Comparison of ENCODE assay signal across 8 cellular contexts in genomic region chr16:29273298-29273907, GRCh38.
DNase-seq lines count a peak whose midpoint lies in the region; ATAC-seq, FAIRE-seq and TF ChIP-seq lines count a peak whose summit lies in the region.
"Not testable (repeated sequence)": the region's sequence is repeated elsewhere in the genome, so short reads cannot be mapped to it uniquely, and the experiment has no call there.

No MANE protein-coding gene starts in this region.

- H3K27me3 ChIP-seq in Panc1 (ENCODE audit: control insufficient read depth, insufficient read depth, low read length); bronchial epithelial cell (ENCODE audit: control insufficient read depth, insufficient read depth, low read length); right cardiac atrium (ENCODE audit: control insufficient read depth, insufficient read depth); uterus: not testable (repeated sequence)

- not testable (repeated sequence) for H3K36me3 Mint-ChIP-seq in activated T-cell treated with anti-CD3 and anti-CD28 coated beads, Interleukin-2, amount 50 U/mL, for 72 hours (ENCODE audit: insufficient read depth in 2 of 2)

- H3K27me3 Mint-ChIP-seq in activated T-cell treated with anti-CD3 and anti-CD28 coated beads, Interleukin-2, amount 50 U/mL, for 72 hours (ENCODE audit: low read depth): not testable (repeated sequence)

- not testable (repeated sequence) for TF ChIP-seq POLR2A in uterus (IDR thresholded peaks at IDR 0.05)

- H3K36me3 ChIP-seq in Panc1 (ENCODE audit: control insufficient read depth, insufficient read depth, low read length); bronchial epithelial cell (ENCODE audit: control insufficient read depth, insufficient read depth, low read length); uterus: not testable (repeated sequence)

- WGBS in right cardiac atrium: 95% methylated on average over 5 of the region's 5 CpGs

- BruUV-seq in Panc1 (replicated peaks; lab: Mats Ljungman, UMichigan): not testable (repeated sequence)

- in situ Hi-C loops in Panc1 (cut with HindIII; ENCODE audit: low pct_unique_long_range_greater_than_20kb, low sequenced_read_pairs): not testable (repeated sequence)

- intact Hi-C loops in Panc1 (cut with micrococcal nuclease; ENCODE audit: unreplicated experiment); right cardiac atrium (cut with DNase I); uterus (cut with DNase I; ENCODE audit: low total_unique reads): not testable (repeated sequence)

- POLR2A ChIA-PET in Panc1 (lab: Charles Lee): not testable (repeated sequence)

- H3K4me1 Mint-ChIP-seq in activated T-cell treated with anti-CD3 and anti-CD28 coated beads, Interleukin-2, amount 50 U/mL, for 72 hours (ENCODE audit: low read depth): peaks cover 12% of the 10 kb centered on the region

- H3K4me3 Mint-ChIP-seq in activated T-cell treated with anti-CD3 and anti-CD28 coated beads, Interleukin-2, amount 50 U/mL, for 72 hours: not testable (repeated sequence)

- CTCF ChIA-PET in Panc1 (lab: Charles Lee): not testable (repeated sequence)

- H3K9me3 Mint-ChIP-seq in activated T-cell treated with anti-CD3 and anti-CD28 coated beads, Interleukin-2, amount 50 U/mL, for 72 hours: not testable (repeated sequence)

- not testable (repeated sequence) for H3K4me3 ChIP-seq in AG10803 (ENCODE audit: low read length); Panc1 (ENCODE audit: low read depth in 2 of 2, low read length in 2 of 2); bronchial epithelial cell (ENCODE audit: low read depth, low read length); right cardiac atrium (ENCODE audit: low read length); uterus

- not testable (repeated sequence) for H3K9me3 ChIP-seq in Panc1 (ENCODE audit: control insufficient read depth, insufficient read depth, low read depth, low read length); right cardiac atrium (ENCODE audit: control insufficient read depth, low read length); uterus

- not testable (repeated sequence) for H3K4me1 ChIP-seq in Panc1 (ENCODE audit: control insufficient read depth, insufficient read depth, low read length); right cardiac atrium (ENCODE audit: control insufficient read depth, insufficient read depth, low read length); uterus

- not testable (repeated sequence) for ATAC-seq in Panc1
- peak; percentile 85 to 89 for ATAC-seq in activated T-cell treated with anti-CD3 and anti-CD28 coated beads, Interleukin-2, amount 50 U/mL, for 72 hours (replicated peaks in 1 of 2)
- ATAC-seq in right cardiac atrium: peak in 1 of 2 donors; percentile 19
- peak; percentile 28 for ATAC-seq in omental fat pad (ENCODE audit: low FRiP score)

- not testable (repeated sequence) for H3K27ac Mint-ChIP-seq in activated T-cell treated with anti-CD3 and anti-CD28 coated beads, Interleukin-2, amount 50 U/mL, for 72 hours

- not testable (repeated sequence) for TF ChIP-seq CTCF in AG10803 (conservative IDR thresholded peaks at IDR 0.05; ENCODE audit: low read length); Panc1 (IDR thresholded peaks at IDR 0.05); bronchial epithelial cell (IDR thresholded peaks at IDR 0.05; ENCODE audit: insufficient read depth, low read length, severe bottlenecking); omental fat pad (IDR thresholded peaks at IDR 0.05); uterus (IDR thresholded peaks at IDR 0.05)

- DNase-seq in AG10803 (ENCODE audit: low read depth) (peak; percentile 37), HT1080 (ENCODE audit: low read depth) (peak; percentile 52), Panc1 (ENCODE audit: low read depth, low spot score) (peak; percentile 53), bronchial epithelial cell (ENCODE audit: low read depth) (peak; percentile 54)
- peak in 1 of 2 donors; percentile 16 for DNase-seq in activated T-cell treated with anti-CD3 and anti-CD28 coated beads, Interleukin-2, amount 50 U/mL, for 72 hours
- not testable (repeated sequence) for DNase-seq in right cardiac atrium; omental fat pad (ENCODE audit: low spot score); uterus

- not testable (repeated sequence) for FAIRE-seq in bronchial epithelial cell (lab: Jason Lieb, UNC)

- H3K27ac ChIP-seq in Panc1 (ENCODE audit: low read length): peak overlapping the region; percentile 46; the same call in 1 of the 2 replicates
- peak overlapping the region; percentile 27 for H3K27ac ChIP-seq in right cardiac atrium (ENCODE audit: low read length)
- peak overlapping the region; percentile 80 to 81 for H3K27ac ChIP-seq in uterus

Comparison
In these comparisons a context has a peak if more than half of its experiments do, and no peak if none do; other contexts are left out.
1. H3K27ac ChIP-seq: peak in every context shown above with its lines; median percentile 80 in uterus; 46 in Panc1; 27 in right cardiac atrium.